14 cellular contexts compared by ENCODE assay signal in genomic region chr4:100117749-100118148, GRCh38.
A peak's percentile ranks its signal among the peaks of the same experiment; 100 is the strongest.
DNase-seq lines count a peak whose midpoint lies in the region; ATAC-seq, FAIRE-seq and TF ChIP-seq lines count a peak whose summit lies in the region.
"Had no signal": no experiment of that assay in that cellular context is flagged by ENCODE, and none has a peak within 500 bp of the region (broad histone marks: within the 10 kb centered on the region; RNA-seq: fewer than 3 reads in every experiment).

No MANE protein-coding gene starts in this region.

- in situ Hi-C loops in KBM-7 (cut with MboI; ENCODE audit: low pct_unique_long_range_greater_than_20kb, low sequenced_read_pairs): no loop called here
- in situ Hi-C loops in GM12878 (cut with MboI): no loop called here

- H3K9ac ChIP-seq in GM12878 (ENCODE audit: control insufficient read depth, insufficient read depth, low read length): no peak overlapping the region
- H3K9ac ChIP-seq: BLaER1 treated with 17β-estradiol and CSF1 and Interleukin-3, amounts not matched to agents 10 nM and 100 nM had no signal

- no peak overlapping the region for H3K27ac ChIP-seq in GM12878 (ENCODE audit: control insufficient read depth, insufficient read depth)
- H3K27ac ChIP-seq in CD4-positive, alpha-beta T cell (ENCODE audit: low read depth, low read length): no peak overlapping the region
- H3K27ac ChIP-seq: BLaER1 treated with 17β-estradiol and CSF1 and Interleukin-3, amounts not matched to agents 10 nM and 100 nM; breast epithelium had no signal

- H3K4me3 ChIP-seq in GM12878: no peak overlapping the region
- H3K4me3 ChIP-seq: BLaER1 treated with 17β-estradiol and CSF1 and Interleukin-3, amounts not matched to agents 10 nM and 100 nM; breast epithelium had no signal

- H3K36me3 Mint-ChIP-seq in CD4-positive, alpha-beta T cell (ENCODE audit: low read depth): no peaks in the 10 kb centered on the region
- H3K36me3 Mint-ChIP-seq: WTC11 had no signal

- POLR2A ChIA-PET in GM12878 (lab: Charles Lee): no interaction called here
- POLR2A ChIA-PET in CD4-positive, alpha-beta T cell (lab: Charles Lee): no interaction called here

- no peaks in the 10 kb centered on the region for H3K4me1 Mint-ChIP-seq in CD4-positive, alpha-beta T cell (ENCODE audit: low read depth)

- no peak for DNase-seq in AG09319 (ENCODE audit: extremely low read depth, low read depth)
- peak; percentile 1 for DNase-seq in KBM-7
- no peak for DNase-seq in GM12878 (ENCODE audit: low read depth, low spot score)
- DNase-seq in lung microvascular endothelial cell (ENCODE audit: low read depth in 2 of 2): peak; percentile 4 to 15
- DNase-seq in CD4-positive, alpha-beta T cell: no peak
- no peak for DNase-seq in hepatic stellate cell (ENCODE audit: low spot score)
- DNase-seq in NCI-H187 (lab: John Stamatoyannopoulos, UW): no peak
- no peak for DNase-seq in DMS79 treated with DMSO at 0.1 percent for 48 hours (lab: John Stamatoyannopoulos, UW)
- DNase-seq: activated naive CD8-positive, alpha-beta T cell treated with anti-CD3 and anti-CD28 coated beads, Interleukin-2, amount 10 ng/mL, durations not matched to agents 7 days and 5 days; H9; NCI-H1105 had no signal

- no peaks in the 10 kb centered on the region for H3K9me3 ChIP-seq in GM12878 (replicated peaks; ENCODE audit: control insufficient read depth, insufficient read depth, low read length)
- H3K9me3 ChIP-seq in CD4-positive, alpha-beta T cell (ENCODE audit: control insufficient read depth, low read length): no peaks in the 10 kb centered on the region
- H3K9me3 ChIP-seq: breast epithelium had no signal

- no peak overlapping the region for H3K4me2 ChIP-seq in GM12878 (ENCODE audit: control insufficient read depth, insufficient read depth)
- H3K4me2 ChIP-seq: BLaER1 treated with 17β-estradiol and CSF1 and Interleukin-3, amounts not matched to agents 10 nM and 100 nM had no signal

- H3K27me3 Mint-ChIP-seq in CD4-positive, alpha-beta T cell: peaks cover 21% of the 10 kb centered on the region

- no peaks in the 10 kb centered on the region for H3K36me3 ChIP-seq in GM12878 (ENCODE audit: control insufficient read depth in 2 of 2, insufficient read depth in 2 of 2, low read length in 1 of 2)
- H3K36me3 ChIP-seq: BLaER1 treated with 17β-estradiol and CSF1 and Interleukin-3, amounts not matched to agents 10 nM and 100 nM; breast epithelium had no signal

- no peaks in the 10 kb centered on the region for H4K20me1 ChIP-seq in GM12878 (ENCODE audit: control insufficient read depth, insufficient read depth)
- H4K20me1 ChIP-seq: BLaER1 treated with 17β-estradiol and CSF1 and Interleukin-3, amounts not matched to agents 10 nM and 100 nM had no signal

- BruUV-seq in GM12878 (replicated peaks; lab: Mats Ljungman, UMichigan): no TSS peak

- SMC1A ChIA-PET in GM12878 (lab: Charles Lee; ENCODE audit: uncharacterized antibody, unreplicated experiment): interaction anchor here (1.1 kb wide), 1 partner anchor 22 kb away, joined by 4 read pairs; no protein-coding TSS in a partner anchor

- H3K4me3 Mint-ChIP-seq in CD4-positive, alpha-beta T cell: no peak overlapping the region
- H3K4me3 Mint-ChIP-seq: activated naive CD8-positive, alpha-beta T cell treated with anti-CD3 and anti-CD28 coated beads, Interleukin-2, amount 10 ng/mL, durations not matched to agents 7 days and 5 days; H9; WTC11 had no signal

- CTCF ChIA-PET in GM12878 (lab: Yijun Ruan, JAX): interaction anchor here (0.7 to 1.3 kb wide), 3 partner anchors 22 to 272 kb away, joined by 3 to 4 read pairs (median 3); no protein-coding TSS in a partner anchor
- CTCF ChIA-PET in CD4-positive, alpha-beta T cell (lab: Charles Lee): no interaction called here

- TF ChIP-seq CTCF in AG09319 (IDR thresholded peaks at IDR 0.05; ENCODE audit: low read depth, low read length) (peak; percentile 34), GM12878 (IDR thresholded peaks at IDR 0.05 in 2 of 3, conservative IDR thresholded peaks at IDR 0.05 in 1 of 3; ENCODE audit: control insufficient read depth in 2 of 3, extremely low read depth in 1 of 3, insufficient read depth in 1 of 3, low read depth in 3 of 3, low read length in 3 of 3) (peak in 2 of 3 experiments; percentile 16 to 30; a peak in 2 of 6 replicates)
- TF ChIP-seq CTCF in CD4-positive, alpha-beta T cell (IDR thresholded peaks at IDR 0.05): no peak

- H3K9me3 Mint-ChIP-seq in CD4-positive, alpha-beta T cell: no peaks in the 10 kb centered on the region
- H3K9me3 Mint-ChIP-seq: activated naive CD8-positive, alpha-beta T cell treated with anti-CD3 and anti-CD28 coated beads, Interleukin-2, amount 10 ng/mL, durations not matched to agents 7 days and 5 days; H9 had no signal

- no peak for FAIRE-seq in GM12878 (lab: Jason Lieb, UNC)

- no peak overlapping the region for H3K27ac Mint-ChIP-seq in CD4-positive, alpha-beta T cell
- H3K27ac Mint-ChIP-seq: activated naive CD8-positive, alpha-beta T cell treated with anti-CD3 and anti-CD28 coated beads, Interleukin-2, amount 10 ng/mL, durations not matched to agents 7 days and 5 days; H9; WTC11 had no signal

- H3K27me3 ChIP-seq in GM12878 (replicated peaks in 1 of 2; ENCODE audit: control insufficient read depth in 2 of 2, insufficient read depth in 2 of 2, low read length in 1 of 2): no peaks in the 10 kb centered on the region
- peaks cover 6% of the 10 kb centered on the region for H3K27me3 ChIP-seq in CD4-positive, alpha-beta T cell (ENCODE audit: control insufficient read depth, insufficient read depth, low read length)
- H3K27me3 ChIP-seq: BLaER1 treated with 17β-estradiol and CSF1 and Interleukin-3, amounts not matched to agents 10 nM and 100 nM; breast epithelium had no signal

- H3K79me2 ChIP-seq in GM12878 (ENCODE audit: control insufficient read depth, insufficient read depth, low read length): no peaks in the 10 kb centered on the region

- no peak for TF ChIP-seq POLR2A in GM12878 (IDR thresholded peaks at IDR 0.05; ENCODE audit: low read depth, low read length)

- peak; percentile 37; the same call in 1 of the 2 replicates for TF ChIP-seq RAD21 in GM12878 (IDR thresholded peaks at IDR 0.05; ENCODE audit: insufficient read depth, low read depth, low read length)

- TF ChIP-seq EP300 in GM12878 (IDR thresholded peaks at IDR 0.05; ENCODE audit: borderline replicate concordance in 1 of 2, control insufficient read depth in 1 of 2, low read depth in 2 of 2, low read length in 2 of 2): no peak

- RAD21 ChIA-PET in GM12878 (lab: Charles Lee; ENCODE audit: unreplicated experiment): interaction anchor here (1.1 kb wide), 1 partner anchor 19 kb away, joined by 3 read pairs; no protein-coding TSS in a partner anchor

- ATAC-seq in GM12878: no peak
- no peak for ATAC-seq in CD4-positive, alpha-beta T cell (ENCODE audit: poor library complexity)
- ATAC-seq: WTC11 had no signal

- no peak overlapping the region for H2AFZ ChIP-seq in GM12878 (ENCODE audit: control insufficient read depth, low read depth, low read length)

- intact Hi-C loops in GM12878 (cut with micrococcal nuclease; ENCODE audit: unreplicated experiment): no loop called here
- intact Hi-C loops in CD4-positive, alpha-beta T cell (cut with DNase I, micrococcal nuclease): no loop called here

- no peaks in the 10 kb centered on the region for H3K4me1 ChIP-seq in GM12878 (ENCODE audit: control insufficient read depth, insufficient read depth, low read length)
- H3K4me1 ChIP-seq: breast epithelium had no signal

- WGBS in GM12878 (ENCODE audit: insufficient coverage, insufficient replicate concordance, low lambda C conversion rate, missing lambda C conversion rate): 25% methylated on average over 3 of the region's 3 CpGs

TF ChIP-seq in GM12878, 131 proteins besides CTCF, POLR2A, EP300 and RAD21 (continues in another document):
- no peak for TF ChIP-seq KLF5 (IDR thresholded peaks at IDR 0.05; ENCODE audit: partially characterized antibody)
- no peak for TF ChIP-seq SMAD5 (IDR thresholded peaks at IDR 0.05; ENCODE audit: low read depth)
- TF ChIP-seq ASH2L (IDR thresholded peaks at IDR 0.05; ENCODE audit: borderline replicate concordance, low read depth): no peak
- TF ChIP-seq CEBPB (IDR thresholded peaks at IDR 0.05; ENCODE audit: borderline replicate concordance in 1 of 2, low read depth in 2 of 2, low read length in 2 of 2): no peak
- no peak for TF ChIP-seq PRDM15 (CRISPR knock-in tag; IDR thresholded peaks at IDR 0.05)
- no peak for TF ChIP-seq NR2C2 (IDR thresholded peaks at IDR 0.05; ENCODE audit: borderline replicate concordance, control insufficient read depth, insufficient read length, low read depth)

Comparison
In these comparisons a context has a peak if more than half of its experiments do, and no peak if none do; other contexts are left out.
1. DNase-seq: peak in KBM-7 (single experiment) and lung microvascular endothelial cell (2 of 2); none in AG09319 (single experiment), GM12878 (single experiment), CD4-positive, alpha-beta T cell (0 of 10), hepatic stellate cell (single experiment), NCI-H187 (0 of 2) and DMS79 treated with DMSO at 0.1 percent for 48 hours (single experiment).